In the genomic region with DNA sequence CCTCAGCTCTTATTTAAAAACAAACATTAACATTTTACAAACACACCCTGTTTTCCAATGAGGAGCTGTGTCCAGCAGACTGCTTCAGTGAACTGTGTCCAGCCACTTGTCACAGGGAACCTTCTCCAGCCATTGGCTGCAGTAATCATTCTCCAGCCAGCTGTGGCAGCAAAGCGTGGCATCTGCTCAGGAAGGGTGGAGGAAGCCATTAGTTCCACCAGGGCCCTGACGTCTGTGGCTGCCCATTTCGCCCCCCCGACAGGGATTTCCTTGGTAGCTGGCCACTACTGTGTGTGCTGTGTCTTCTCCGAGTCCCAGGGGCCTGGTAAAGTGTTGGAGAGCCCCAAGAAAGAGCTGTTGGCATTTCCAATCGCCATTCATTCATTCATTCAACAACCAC, we compare ENCODE assay signal across 10 cellular contexts.
DNase-seq lines count a peak whose midpoint lies in the region; ATAC-seq and TF ChIP-seq lines count a peak whose summit lies in the region.
"Had no signal": no experiment of that assay in that cellular context is flagged by ENCODE, and none has a peak within 500 bp of the region (broad histone marks: within the 10 kb centered on the region; RNA-seq: fewer than 3 reads in every experiment).

No MANE protein-coding gene starts in this region.

- TF ChIP-seq CTCF in prostate gland (IDR thresholded peaks at IDR 0.05) = no peak

- no peak for TF ChIP-seq POLR2A in prostate gland (IDR thresholded peaks at IDR 0.05)

- TF ChIP-seq EP300 in Ishikawa (IDR thresholded peaks at IDR 0.05; ENCODE audit: borderline replicate concordance) = peak; percentile 16; the same call in 1 of the 2 replicates

- H3K4me1 ChIP-seq in prostate gland (replicated peaks) = peaks cover 7% of the 10 kb centered on the region

- no peaks in the 10 kb centered on the region for H3K9me3 ChIP-seq in prostate gland

- no peak for ATAC-seq in GM19467 (IDR thresholded peaks at IDR 0.05; ENCODE audit: unreplicated experiment)
- ATAC-seq in GM21529 (IDR thresholded peaks at IDR 0.05; ENCODE audit: unreplicated experiment) = no peak

- DNase-seq in Ammon's horn (ENCODE audit: low spot score) (peak; percentile 20), fibroblast of gingiva (ENCODE audit: low read depth) (peak; percentile 20), lung microvascular endothelial cell (ENCODE audit: low read depth in 2 of 2) (peak; percentile 14 to 52), prostate gland (ENCODE audit: low spot score) (no peak), NOMO-1 (lab: John Stamatoyannopoulos, UW; ENCODE audit: unreplicated experiment in 2 of 2) (no peak)
- DNase-seq: AML-193 had no signal

- intact Hi-C loops in prostate gland (cut with DNase I) = no loop called here

- H3K27ac ChIP-seq in prostate gland = no peak overlapping the region
- H3K27ac ChIP-seq: SK-N-MC had no signal

- no peaks in the 10 kb centered on the region for H3K36me3 ChIP-seq in prostate gland

- TF ChIP-seq RAD21 in Ishikawa (IDR thresholded peaks at IDR 0.05; ENCODE audit: low read depth) = no peak

- H3K27me3 ChIP-seq in prostate gland (replicated peaks; ENCODE audit: insufficient read depth) = no peaks in the 10 kb centered on the region

- no peak overlapping the region for H3K4me3 ChIP-seq in prostate gland
- H3K4me3 ChIP-seq: SK-N-MC had no signal

- WGBS in prostate gland = 80% methylated on average over 6 of the region's 6 CpGs

TF ChIP-seq in Ishikawa, 13 proteins besides CTCF, POLR2A, EP300 and RAD21:
- peak; percentile 42; the same call in 1 of the 2 replicates for TF ChIP-seq YY1 (IDR thresholded peaks at IDR 0.05; ENCODE audit: low read depth)
- TF ChIP-seq, protein P1, sequence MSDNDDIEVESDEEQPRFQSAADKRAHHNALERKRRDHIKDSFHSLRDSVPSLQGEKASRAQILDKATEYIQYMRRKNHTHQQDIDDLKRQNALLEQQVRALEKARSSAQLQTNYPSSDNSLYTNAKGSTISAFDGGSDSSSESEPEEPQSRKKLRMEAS (IDR thresholded peaks at IDR 0.05) = peak; percentile 26; the same call in 1 of the 2 replicates
- TF ChIP-seq TCF12 (IDR thresholded peaks at IDR 0.05; ENCODE audit: low read depth) = peak; percentile 23; the same call in 1 of the 2 replicates
- TF ChIP-seq NFIC (IDR thresholded peaks at IDR 0.05) = peak; percentile 13; the same call in 1 of the 2 replicates
- no peak for TF ChIP-seq EGR1 (IDR thresholded peaks at IDR 0.05)
TF ChIP-seq in Ishikawa: peak in this region for 4.

Comparison
In these comparisons a context has a peak if more than half of its experiments do, and no peak if none do; other contexts are left out.
1. DNase-seq: peak in Ammon's horn (single experiment), fibroblast of gingiva (single experiment) and lung microvascular endothelial cell (2 of 2); none in prostate gland (single experiment) and NOMO-1 (0 of 2).